ENCODE assay signal across 10 cellular contexts in genomic region chr11:8812438-8812837, GRCh38.
DNase-seq lines count a peak whose midpoint lies in the region; ATAC-seq lines count a peak whose summit lies in the region.
"Had no signal": no experiment of that assay in that cellular context is flagged by ENCODE, and none has a peak within 500 bp of the region (broad histone marks: within the 10 kb centered on the region; RNA-seq: fewer than 3 reads in every experiment).

No MANE protein-coding gene starts in this region.

- peaks cover 35% of the 10 kb centered on the region for H3K27me3 Mint-ChIP-seq in activated naive CD4-positive, alpha-beta T cell treated with anti-CD3 and anti-CD28 coated beads, Interleukin-2, amount 10 ng/mL, durations not matched to agents 7 days and 5 days

- H3K36me3 Mint-ChIP-seq in activated naive CD4-positive, alpha-beta T cell treated with anti-CD3 and anti-CD28 coated beads, Interleukin-2, amount 10 ng/mL, durations not matched to agents 7 days and 5 days, result no peaks in the 10 kb centered on the region
- H3K36me3 Mint-ChIP-seq: activated naive CD8-positive, alpha-beta T cell treated with anti-CD3 and anti-CD28 coated beads, Interleukin-2, amount 10 ng/mL, durations not matched to agents 7 days and 5 days had no signal

- H3K4me1 ChIP-seq in right cardiac atrium (ENCODE audit: control insufficient read depth, insufficient read depth, low read length), result peaks cover 6% of the 10 kb centered on the region

- no peak overlapping the region for H3K27ac ChIP-seq in right cardiac atrium (ENCODE audit: low read length)

- CTCF ChIA-PET in activated naive CD4-positive, alpha-beta T cell treated with anti-CD3 and anti-CD28 coated beads, Interleukin-2, amount 10 ng/mL, durations not matched to agents 7 days and 5 days (lab: Charles Lee), result no interaction called here

- intact Hi-C loops in right cardiac atrium (cut with DNase I) (loop anchor here in 2 of 4 donors (2.0 kb wide), 2 partner anchors 124 to 126 kb away; no protein-coding TSS in a partner anchor), sciatic nerve (cut with DNase I) (loop anchor here (10.0 kb wide), 1 partner anchor 88 kb away; no protein-coding TSS in a partner anchor)

- WGBS in right cardiac atrium, result 61% methylated on average over 3 of the region's 3 CpGs

- no peak for ATAC-seq in right cardiac atrium
- ATAC-seq in sciatic nerve, result no peak
- ATAC-seq in GM18511 (IDR thresholded peaks at IDR 0.05; ENCODE audit: unreplicated experiment), result no peak

- no peak overlapping the region for H3K27ac Mint-ChIP-seq in activated naive CD4-positive, alpha-beta T cell treated with anti-CD3 and anti-CD28 coated beads, Interleukin-2, amount 10 ng/mL, durations not matched to agents 7 days and 5 days
- H3K27ac Mint-ChIP-seq: activated naive CD8-positive, alpha-beta T cell treated with anti-CD3 and anti-CD28 coated beads, Interleukin-2, amount 10 ng/mL, durations not matched to agents 7 days and 5 days had no signal

- DNase-seq in GM03348 (ENCODE audit: low spot score), result peak; percentile 26
- peak; percentile 71 for DNase-seq in SKM-1 (lab: John Stamatoyannopoulos, UW; ENCODE audit: unreplicated experiment)
- peak; percentile 50 to 74 (median 72) for DNase-seq in right cardiac atrium
- peak; percentile 65 for DNase-seq in sciatic nerve (ENCODE audit: low spot score)
- no peak for DNase-seq in activated naive CD4-positive, alpha-beta T cell treated with anti-CD3 and anti-CD28 coated beads, Interleukin-2, amount 10 ng/mL, durations not matched to agents 7 days and 5 days
- no peak for DNase-seq in NCI-H187 (lab: John Stamatoyannopoulos, UW)
- DNase-seq in SW 1271 (lab: John Stamatoyannopoulos, UW), result no peak
- DNase-seq: activated CD4-positive, alpha-beta T cell treated with anti-CD3 and anti-CD28 coated beads, Interleukin-2, amount 50 U/mL, for 48 hours; activated naive CD8-positive, alpha-beta T cell treated with anti-CD3 and anti-CD28 coated beads, Interleukin-2, amount 10 ng/mL, durations not matched to agents 7 days and 5 days had no signal

- H3K27me3 ChIP-seq in right cardiac atrium (ENCODE audit: control insufficient read depth, insufficient read depth), result no peaks in the 10 kb centered on the region

- H3K9me3 ChIP-seq in right cardiac atrium (ENCODE audit: control insufficient read depth, low read length), result no peaks in the 10 kb centered on the region

- H3K9me3 Mint-ChIP-seq in activated naive CD4-positive, alpha-beta T cell treated with anti-CD3 and anti-CD28 coated beads, Interleukin-2, amount 10 ng/mL, durations not matched to agents 7 days and 5 days, result no peaks in the 10 kb centered on the region
- H3K9me3 Mint-ChIP-seq: activated naive CD8-positive, alpha-beta T cell treated with anti-CD3 and anti-CD28 coated beads, Interleukin-2, amount 10 ng/mL, durations not matched to agents 7 days and 5 days had no signal

- no peak overlapping the region for H3K4me3 ChIP-seq in right cardiac atrium (ENCODE audit: low read length)

- H3K4me3 Mint-ChIP-seq in activated naive CD4-positive, alpha-beta T cell treated with anti-CD3 and anti-CD28 coated beads, Interleukin-2, amount 10 ng/mL, durations not matched to agents 7 days and 5 days, result no peak overlapping the region
- H3K4me3 Mint-ChIP-seq: activated naive CD8-positive, alpha-beta T cell treated with anti-CD3 and anti-CD28 coated beads, Interleukin-2, amount 10 ng/mL, durations not matched to agents 7 days and 5 days had no signal

- peaks cover 11% of the 10 kb centered on the region for H3K4me1 Mint-ChIP-seq in activated naive CD4-positive, alpha-beta T cell treated with anti-CD3 and anti-CD28 coated beads, Interleukin-2, amount 10 ng/mL, durations not matched to agents 7 days and 5 days

Comparison
In these comparisons a context has a peak if more than half of its experiments do, and no peak if none do; other contexts are left out.
1. DNase-seq: peak in GM03348 (single experiment), SKM-1 (single experiment), right cardiac atrium (3 of 3) and sciatic nerve (single experiment); none in activated naive CD4-positive, alpha-beta T cell treated with anti-CD3 and anti-CD28 coated beads, Interleukin-2, amount 10 ng/mL, durations not matched to agents 7 days and 5 days (single experiment), NCI-H187 (0 of 2) and SW 1271 (0 of 2).